Comparison of ENCODE assay signal across 8 cellular contexts in genomic region chr4:113146876-113147358, GRCh38.
DNase-seq lines count a peak whose midpoint lies in the region; ATAC-seq, FAIRE-seq and TF ChIP-seq lines count a peak whose summit lies in the region.

No MANE protein-coding gene starts in this region.

- H3K9ac ChIP-seq in BLaER1 (peak overlapping the region; percentile 45; the same call in 1 of the 2 replicates), endocrine pancreas (ENCODE audit: control insufficient read depth, insufficient read depth, low read length) (peak overlapping the region; percentile 19)

- peaks cover 56% of the 10 kb centered on the region for H3K4me1 Mint-ChIP-seq in osteocyte (ENCODE audit: unreplicated experiment)

- TF ChIP-seq CTCF in osteocyte (IDR thresholded peaks at IDR 0.05): no peak

- H3K9me3 ChIP-seq in BLaER1: no peaks in the 10 kb centered on the region
- H3K9me3 ChIP-seq in endocrine pancreas (ENCODE audit: control insufficient read depth, low read length): no peaks in the 10 kb centered on the region

- peak overlapping the region; percentile 49 for H3K4me3 Mint-ChIP-seq in osteocyte (ENCODE audit: unreplicated experiment)

- no peak for DNase-seq in osteocyte (ENCODE audit: extremely low spot score, unreplicated experiment)
- no peak for DNase-seq in T-helper 9 cell
- DNase-seq in stimulated activated CD8-positive, alpha-beta memory T cell treated with anti-CD3 and anti-CD28 coated beads, Interleukin-4, amount 100 ng/mL, for 48 hours: no peak
- DNase-seq in GM12891 (ENCODE audit: insufficient read length, low spot score): no peak

- H3K36me3 ChIP-seq in BLaER1: no peaks in the 10 kb centered on the region
- no peaks in the 10 kb centered on the region for H3K36me3 ChIP-seq in endocrine pancreas (ENCODE audit: control insufficient read depth, insufficient read depth, low read length)

- peak overlapping the region; percentile 69 for H3K27ac Mint-ChIP-seq in osteocyte (ENCODE audit: unreplicated experiment)

- H3K27me3 ChIP-seq in BLaER1 (no peaks in the 10 kb centered on the region), endocrine pancreas (ENCODE audit: control insufficient read depth, insufficient read depth, low read length) (peaks cover 5% of the 10 kb centered on the region)

- FAIRE-seq in GM12891 (lab: Jason Lieb, UNC): no peak

- no peaks in the 10 kb centered on the region for H4K20me1 ChIP-seq in BLaER1

- H3K4me3 ChIP-seq in BLaER1 (peak overlapping the region; percentile 47), endocrine pancreas (ENCODE audit: control insufficient read depth, insufficient read depth, low read length) (peak overlapping the region; percentile 69)

- peaks cover 6% of the 10 kb centered on the region for H3K9me3 Mint-ChIP-seq in osteocyte (ENCODE audit: unreplicated experiment)

- peaks cover 11% of the 10 kb centered on the region for H3K4me1 ChIP-seq in BLaER1
- peaks cover 6% of the 10 kb centered on the region for H3K4me1 ChIP-seq in endocrine pancreas (ENCODE audit: control insufficient read depth, insufficient read depth, low read length)

- TF ChIP-seq POLR2A in GM12891 (IDR thresholded peaks at IDR 0.05; ENCODE audit: low read depth, low read length): no peak

- H3K36me3 Mint-ChIP-seq in osteocyte (ENCODE audit: unreplicated experiment): peaks cover 2% of the 10 kb centered on the region

- H3K27me3 Mint-ChIP-seq in osteocyte (ENCODE audit: unreplicated experiment): no peaks in the 10 kb centered on the region

- ATAC-seq in GM21360 (IDR thresholded peaks at IDR 0.05; ENCODE audit: unreplicated experiment): peak; percentile 93
- ATAC-seq in HG03571 (IDR thresholded peaks at IDR 0.05; ENCODE audit: unreplicated experiment): peak; percentile 83

- H3K4me2 ChIP-seq in BLaER1: peak overlapping the region; percentile 59

- H3K27ac ChIP-seq in BLaER1: 0 out of 2 replicates have a peak overlapping the region, but pooled peaks have one; percentile 38

TF ChIP-seq in GM12891, 5 proteins besides CTCF, POLR2A, EP300 and RAD21:
- TF ChIP-seq TAF1 (IDR thresholded peaks at IDR 0.05; ENCODE audit: low read depth, low read length) (no peak), SPI1 (IDR thresholded peaks at IDR 0.05; ENCODE audit: low read depth, low read length) (no peak), PAX5 (IDR thresholded peaks at IDR 0.05; ENCODE audit: insufficient read depth, low read length, severe bottlenecking) (no peak), POU2F2 (IDR thresholded peaks at IDR 0.05; ENCODE audit: low read depth, low read length) (no peak), POLR2AphosphoS5 (IDR thresholded peaks at IDR 0.05; ENCODE audit: low read depth, low read length) (no peak)
TF ChIP-seq in GM12891: peak in this region for 0.
